Comparison of ENCODE assay signal across 22 cellular contexts in the genomic region with DNA sequence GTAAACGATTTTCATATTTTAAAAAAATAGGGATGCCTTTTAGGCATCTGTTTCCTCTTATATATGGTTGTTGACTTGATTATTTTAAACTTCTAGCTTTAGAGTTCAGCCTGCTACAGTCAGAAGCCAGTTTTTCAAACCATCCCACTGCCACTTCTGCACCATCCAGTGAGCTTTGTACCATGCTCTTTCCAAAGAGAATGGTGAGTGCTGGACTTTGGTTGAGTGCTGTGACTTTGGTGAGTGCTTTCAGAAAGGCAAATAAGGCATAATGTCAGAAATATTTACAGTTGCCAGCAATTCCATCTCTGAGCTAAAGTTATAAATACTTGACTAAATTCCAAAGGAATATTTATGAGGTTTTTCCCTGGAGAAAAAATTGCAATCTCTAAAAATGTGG.
DNase-seq lines count a peak whose midpoint lies in the region; ATAC-seq, FAIRE-seq and TF ChIP-seq lines count a peak whose summit lies in the region.
"Had no signal": no experiment of that assay in that cellular context is flagged by ENCODE, and none has a peak within 500 bp of the region (broad histone marks: within the 10 kb centered on the region; RNA-seq: fewer than 3 reads in every experiment).

No MANE protein-coding gene starts in this region.

- H3K27ac ChIP-seq in HepG2 (ENCODE audit: extremely low read length, insufficient read depth, low read length): no peak overlapping the region
- no peak overlapping the region for H3K27ac ChIP-seq in right lobe of liver
- no peak overlapping the region for H3K27ac ChIP-seq in upper lobe of right lung
- H3K27ac ChIP-seq in A673 (ENCODE audit: low read depth, low read length, poor library complexity, severe bottlenecking): no peak overlapping the region
- H3K27ac ChIP-seq: BLaER1 treated with 17β-estradiol and CSF1 and Interleukin-3, amounts not matched to agents 10 nM and 100 nM; C4-2B had no signal

- H3K9me3 ChIP-seq in HepG2 (ENCODE audit: low read length) (no peaks in the 10 kb centered on the region), right lobe of liver (no peaks in the 10 kb centered on the region), upper lobe of right lung (no peaks in the 10 kb centered on the region), A673 (ENCODE audit: low read depth, low read length, poor library complexity, severe bottlenecking) (no peaks in the 10 kb centered on the region)
- H3K9me3 ChIP-seq: BE2C; BLaER1 treated with 17β-estradiol and CSF1 and Interleukin-3, amounts not matched to agents 10 nM and 100 nM; Caco-2 had no signal

- TF ChIP-seq EP300 in HepG2 (IDR thresholded peaks at IDR 0.05; ENCODE audit: low read depth in 2 of 2, low read length in 2 of 2): no peak; a peak in 1 of 4 replicates
- no peak for TF ChIP-seq EP300 in HepG2 (CRISPR knock-in tag; IDR thresholded peaks at IDR 0.05; ENCODE audit: borderline replicate concordance)

- no peak overlapping the region for H3K9ac ChIP-seq in HepG2 (ENCODE audit: insufficient read depth, low read depth, low read length)
- H3K9ac ChIP-seq: BLaER1 treated with 17β-estradiol and CSF1 and Interleukin-3, amounts not matched to agents 10 nM and 100 nM had no signal

- 3% methylated on average over 1 of the region's 1 CpG for WGBS in HepG2 (ENCODE audit: low lambda C conversion rate)
- 35% methylated on average over 1 of the region's 1 CpG for WGBS in right lobe of liver (ENCODE audit: insufficient coverage, low coverage, low lambda C conversion rate, missing lambda C conversion rate)

- no peak overlapping the region; the same call in 1 of the 2 replicates for H3K4me2 ChIP-seq in HepG2 (ENCODE audit: low read depth, low read length)
- H3K4me2 ChIP-seq: BLaER1 treated with 17β-estradiol and CSF1 and Interleukin-3, amounts not matched to agents 10 nM and 100 nM had no signal

- H3K4me3 ChIP-seq in BJ (ENCODE audit: low read depth, low read length): no peak overlapping the region
- no peak overlapping the region for H3K4me3 ChIP-seq in HepG2 (replicated peaks in 1 of 3; ENCODE audit: insufficient read depth in 1 of 3, low read depth in 2 of 3, low read length in 3 of 3)
- H3K4me3 ChIP-seq in right lobe of liver: no peak overlapping the region
- no peak overlapping the region for H3K4me3 ChIP-seq in upper lobe of right lung
- H3K4me3 ChIP-seq in A673 (ENCODE audit: low read depth, low read length, poor library complexity, severe bottlenecking): no peak overlapping the region
- H3K4me3 ChIP-seq: BLaER1 treated with 17β-estradiol and CSF1 and Interleukin-3, amounts not matched to agents 10 nM and 100 nM had no signal

- BruUV-seq in HepG2 (replicated peaks; lab: Mats Ljungman, UMichigan): no TSS peak
- no TSS peak for BruUV-seq in A673 (replicated peaks; lab: Mats Ljungman, UMichigan)

- H3K4me1 ChIP-seq in HepG2 (ENCODE audit: insufficient read depth, low read length): peaks cover 33% of the 10 kb centered on the region
- no peaks in the 10 kb centered on the region for H3K4me1 ChIP-seq in right lobe of liver
- no peaks in the 10 kb centered on the region for H3K4me1 ChIP-seq in upper lobe of right lung
- H3K4me1 ChIP-seq in A673 (ENCODE audit: insufficient read depth, low read length, poor library complexity, severe bottlenecking): no peaks in the 10 kb centered on the region
- H3K4me1 ChIP-seq: BLaER1 treated with 17β-estradiol and CSF1 and Interleukin-3, amounts not matched to agents 10 nM and 100 nM; Caco-2 had no signal

- intact Hi-C loops in HepG2 (cut with micrococcal nuclease; ENCODE audit: unreplicated experiment): loop anchor here (5.0 kb wide), 1 partner anchor 813 kb away; no protein-coding TSS in a partner anchor
- intact Hi-C loops in right lobe of liver (cut with DNase I): no loop called here
- intact Hi-C loops in upper lobe of right lung (cut with DNase I): no loop called here
- intact Hi-C loops in A673 (cut with micrococcal nuclease; ENCODE audit: unreplicated experiment): no loop called here

- peak; percentile 30 for FAIRE-seq in HepG2 (lab: Jason Lieb, UNC)
- FAIRE-seq: A204.1, D721Med, G401.6, GM12891, GM19239 had no signal

- no peak for TF ChIP-seq RAD21 in HepG2 (CRISPR knock-in tag; IDR thresholded peaks at IDR 0.05)

- H3K79me2 ChIP-seq in HepG2 (ENCODE audit: insufficient read depth, low read length): no peaks in the 10 kb centered on the region

- CTCF ChIA-PET in BJ (lab: Yijun Ruan, JAX) (interaction anchor here (1.8 kb wide), 1 partner anchor 16 kb away, joined by 3 read pairs; no protein-coding TSS in a partner anchor), HepG2 (lab: Yijun Ruan, JAX; ENCODE audit: low intra/inter-chr PET ratio, low total read pairs) (no interaction called here), A673 (lab: Charles Lee) (no interaction called here)

- POLR2A ChIA-PET in BJ (lab: Charles Lee): no interaction called here
- POLR2A ChIA-PET in HepG2 (lab: Yijun Ruan, JAX): no interaction called here
- POLR2A ChIA-PET in A673 (lab: Charles Lee; ENCODE audit: low non-redundant PET): no interaction called here

- H3K36me3 ChIP-seq in BJ (ENCODE audit: control insufficient read depth, insufficient read depth, low read length) (no peaks in the 10 kb centered on the region), HepG2 (replicated peaks in 1 of 2; ENCODE audit: control insufficient read depth in 1 of 2, insufficient read depth in 2 of 2, low read length in 2 of 2) (no peaks in the 10 kb centered on the region), right lobe of liver (no peaks in the 10 kb centered on the region), upper lobe of right lung (no peaks in the 10 kb centered on the region), A673 (ENCODE audit: insufficient read depth, low read length, poor library complexity, severe bottlenecking) (no peaks in the 10 kb centered on the region)
- H3K36me3 ChIP-seq: BE2C; BLaER1 treated with 17β-estradiol and CSF1 and Interleukin-3, amounts not matched to agents 10 nM and 100 nM had no signal

- H4K20me1 ChIP-seq in HepG2 (ENCODE audit: insufficient read depth, low read length): no peaks in the 10 kb centered on the region
- H4K20me1 ChIP-seq: BLaER1 treated with 17β-estradiol and CSF1 and Interleukin-3, amounts not matched to agents 10 nM and 100 nM had no signal

- ATAC-seq in HepG2 (peak; percentile 90), right lobe of liver (peak in 3 of 4 donors; percentile 36 to 48 (median 37)), upper lobe of right lung (no peak)
- ATAC-seq: CD8-positive, alpha-beta T cell had no signal

- H3K27me3 ChIP-seq in BJ (ENCODE audit: control insufficient read depth, insufficient read depth, low read length): peaks cover 1% of the 10 kb centered on the region; the same call in 1 of the 2 replicates
- no peaks in the 10 kb centered on the region for H3K27me3 ChIP-seq in HepG2 (ENCODE audit: control insufficient read depth in 1 of 2, insufficient read depth in 2 of 2, low read length in 2 of 2)
- no peaks in the 10 kb centered on the region for H3K27me3 ChIP-seq in right lobe of liver
- no peaks in the 10 kb centered on the region for H3K27me3 ChIP-seq in upper lobe of right lung
- peaks cover 3% of the 10 kb centered on the region for H3K27me3 ChIP-seq in A673 (replicated peaks; ENCODE audit: insufficient read depth, low read depth, low read length, poor library complexity)
- H3K27me3 ChIP-seq: BE2C; BLaER1 treated with 17β-estradiol and CSF1 and Interleukin-3, amounts not matched to agents 10 nM and 100 nM had no signal

- H2AFZ ChIP-seq in HepG2 (ENCODE audit: low read length): no peak overlapping the region

- DNase-seq in BJ (ENCODE audit: low read depth) (peak; percentile 4), HepG2 (ENCODE audit: low spot score) (peak; percentile 29), right lobe of liver (no peak), upper lobe of right lung (no peak), pons (ENCODE audit: low spot score) (no peak), A673 (ENCODE audit: low spot score) (no peak)
- no peak for DNase-seq in activated naive CD4-positive, alpha-beta T cell treated with Interleukin-2 at 50 U/mL for 16 hours
- DNase-seq: 8988T; BE2C; Caco-2; Calu3; CD4-positive, alpha-beta T cell; CD8-positive, alpha-beta T cell; DMS79 treated with DMSO at 0.1 percent for 48 hours; GF-D8 had no signal

- in situ Hi-C loops in HepG2 (cut with HindIII; ENCODE audit: extremely low pct_ligation_motif_present, low pct_unique_long_range_greater_than_20kb): no loop called here

- no peak for TF ChIP-seq CTCF in BJ (IDR thresholded peaks at IDR 0.05; ENCODE audit: insufficient read depth, low read depth, low read length)
- no peak for TF ChIP-seq CTCF in HepG2 (CRISPR knock-in tag; IDR thresholded peaks at IDR 0.05)
- no peak for TF ChIP-seq CTCF in right lobe of liver (IDR thresholded peaks at IDR 0.05)
- no peak for TF ChIP-seq CTCF in upper lobe of right lung (IDR thresholded peaks at IDR 0.05)
- TF ChIP-seq CTCF in A673 (conservative IDR thresholded peaks at IDR 0.05; ENCODE audit: low read depth, low read length): no peak

- TF ChIP-seq POLR2A in HepG2 (IDR thresholded peaks at IDR 0.05; ENCODE audit: insufficient read depth in 1 of 2, low read depth in 2 of 2, low read length in 2 of 2): no peak
- no peak for TF ChIP-seq POLR2A in right lobe of liver (IDR thresholded peaks at IDR 0.05)

TF ChIP-seq in HepG2, 621 proteins besides CTCF, POLR2A, EP300 and RAD21 (continues in another document):
- TF ChIP-seq RBAK (CRISPR knock-in tag; IDR thresholded peaks at IDR 0.05) (no peak), HNF4A (CRISPR knock-in tag; IDR thresholded peaks at IDR 0.05) (peak; percentile 84), ELF3 (CRISPR knock-in tag; IDR thresholded peaks at IDR 0.05) (no peak), ASH2L (IDR thresholded peaks at IDR 0.05; ENCODE audit: insufficient read length, low read depth, low read length) (peak; percentile 35), NCOR1 (IDR thresholded peaks at IDR 0.05; ENCODE audit: borderline replicate concordance, low read length) (peak; percentile 32; the same call in 1 of the 2 replicates)

Comparison
In these comparisons a context has a peak if more than half of its experiments do, and no peak if none do; other contexts are left out.
1. DNase-seq: peak in BJ (single experiment) and HepG2 (single experiment); none in right lobe of liver (0 of 3), upper lobe of right lung (single experiment), pons (single experiment), A673 (single experiment) and activated naive CD4-positive, alpha-beta T cell treated with Interleukin-2 at 50 U/mL for 16 hours (single experiment).